In genomic region chr5:131265318-131265803, GRCh38 we compare ENCODE assay signal across 8 cellular contexts. TPM values are rescaled to one million over a fixed set of nuclear protein-coding genes. Genes with fewer than 3 reads are reported as not detected.
A peak's percentile ranks its signal among the peaks of the same experiment; 100 is the strongest.
DNase-seq lines count a peak whose midpoint lies in the region; ATAC-seq, FAIRE-seq and TF ChIP-seq lines count a peak whose summit lies in the region.

No MANE protein-coding gene starts in this region.

- H3K36me3 ChIP-seq in thoracic aorta = no peaks in the 10 kb centered on the region

- ATAC-seq in GM21737 (IDR thresholded peaks at IDR 0.05; ENCODE audit: unreplicated experiment) (peak; percentile 30), thoracic aorta (ENCODE audit: insufficient number of reproducible peaks, low FRiP score, low read depth) (no peak)
- ATAC-seq in activated naive CD4-positive, alpha-beta T cell treated with anti-CD3 and anti-CD28 coated beads, Interleukin-2, amount 50 U/mL, for 72 hours = peak in 1 of 2 donors; percentile 14

- H3K9me3 ChIP-seq in thoracic aorta = no peaks in the 10 kb centered on the region

- peak; percentile 7 for DNase-seq in NCI-H1694 treated with DMSO at 0.1 percent for 48 hours (lab: John Stamatoyannopoulos, UW)
- no peak for DNase-seq in NCI-H1694 (lab: John Stamatoyannopoulos, UW)
- DNase-seq in LHCN-M2 (ENCODE audit: low read depth) = peak; percentile 38
- DNase-seq in activated naive CD4-positive, alpha-beta T cell treated with anti-CD3 and anti-CD28 coated beads, Interleukin-2, amount 50 U/mL, for 72 hours (ENCODE audit: low spot score in 2 of 2) = no peak
- peak; percentile 54 for DNase-seq in kidney glomerular epithelial cell (lab: John Stamatoyannopoulos, UW)
- no peak for DNase-seq in thoracic aorta (ENCODE audit: low spot score)
- DNase-seq in GM12892 (ENCODE audit: insufficient read length) = no peak

- no peaks in the 10 kb centered on the region for H3K9me3 Mint-ChIP-seq in activated naive CD4-positive, alpha-beta T cell treated with anti-CD3 and anti-CD28 coated beads, Interleukin-2, amount 50 U/mL, for 72 hours

- H3K4me1 ChIP-seq in thoracic aorta (ENCODE audit: control insufficient read depth in 1 of 2, low read depth in 2 of 2) = peaks cover 9 to 24% of the 10 kb centered on the region in 2 donors

- TF ChIP-seq POLR2A in GM12892 (IDR thresholded peaks at IDR 0.05; ENCODE audit: low read depth, low read length) = no peak

- peak; percentile 28 for TF ChIP-seq CTCF in thoracic aorta (IDR thresholded peaks at IDR 0.05)

- peak overlapping the region; percentile 94 to 97 for H3K27ac Mint-ChIP-seq in activated naive CD4-positive, alpha-beta T cell treated with anti-CD3 and anti-CD28 coated beads, Interleukin-2, amount 50 U/mL, for 72 hours

- peaks cover 13 to 25% of the 10 kb centered on the region in 2 donors for H3K36me3 Mint-ChIP-seq in activated naive CD4-positive, alpha-beta T cell treated with anti-CD3 and anti-CD28 coated beads, Interleukin-2, amount 50 U/mL, for 72 hours

- H3K27me3 ChIP-seq in thoracic aorta (replicated peaks; ENCODE audit: insufficient read depth) = no peaks in the 10 kb centered on the region

- peak overlapping the region; percentile 99 for H3K4me3 ChIP-seq in thoracic aorta

- FAIRE-seq in GM12892 (lab: Jason Lieb, UNC) = no peak

- H3K27ac ChIP-seq in thoracic aorta = no peak overlapping the region

RNA-seq across cellular contexts. Expression of gene CDC42SE2, which starts 1.5 kb away (rescaled TPM):
- 38.5 and 46.8 TPM in 2 replicates for total RNA-seq in LHCN-M2 (2014; rRNA removed)
- polyA plus RNA-seq in LHCN-M2 (2012) = 7.2 TPM
- total RNA-seq in activated naive CD4-positive, alpha-beta T cell treated with anti-CD3 and anti-CD28 coated beads, Interleukin-2, amount 50 U/mL, for 72 hours = 100 to 1,000 TPM in 1 of 2 donors, 10 to 100 TPM in 1; 84.6 to 102 TPM
- 10 to 100 TPM; 20.3 to 38.0 TPM for total RNA-seq in thoracic aorta
- polyA plus RNA-seq in GM12892 (2012; ENCODE audit: missing spikeins) = 86.3 TPM

Comparison
In these comparisons a context has a peak if more than half of its experiments do, and no peak if none do; other contexts are left out.
1. DNase-seq: peak in NCI-H1694 treated with DMSO at 0.1 percent for 48 hours (single experiment), LHCN-M2 (single experiment) and kidney glomerular epithelial cell (single experiment); none in NCI-H1694 (single experiment), activated naive CD4-positive, alpha-beta T cell treated with anti-CD3 and anti-CD28 coated beads, Interleukin-2, amount 50 U/mL, for 72 hours (0 of 2), thoracic aorta (single experiment) and GM12892 (single experiment).